In genomic region chr9:109775516-109775915, GRCh38 we compare ENCODE assay signal across 20 cellular contexts. TPM values are rescaled to one million over a fixed set of nuclear protein-coding genes. Genes with fewer than 3 reads are reported as not detected.
DNase-seq lines count a peak whose midpoint lies in the region; ATAC-seq and TF ChIP-seq lines count a peak whose summit lies in the region.
"Had no signal": no experiment of that assay in that cellular context is flagged by ENCODE, and none has a peak within 500 bp of the region (broad histone marks: within the 10 kb centered on the region; RNA-seq: fewer than 3 reads in every experiment).

No MANE protein-coding gene starts in this region.

- peaks cover 35% of the 10 kb centered on the region for H3K4me1 Mint-ChIP-seq in HFFc6 (ENCODE audit: low read depth)
- H3K4me1 Mint-ChIP-seq in activated T-cell treated with anti-CD3 and anti-CD28 coated beads, Interleukin-2, amount 50 U/mL, for 72 hours (ENCODE audit: low read depth), result no peaks in the 10 kb centered on the region
- H3K4me1 Mint-ChIP-seq: stimulated activated effector memory CD8-positive, alpha-beta T cell treated with anti-CD3 and anti-CD28 coated beads, Interleukin-12 subunit alpha, Interleukin-12 subunit beta, amount 100 ng/mL, for 72 hours had no signal

- no peak overlapping the region for H3K27ac Mint-ChIP-seq in HFFc6
- no peak overlapping the region for H3K27ac Mint-ChIP-seq in activated T-cell treated with anti-CD3 and anti-CD28 coated beads, Interleukin-2, amount 50 U/mL, for 72 hours
- H3K27ac Mint-ChIP-seq: activated naive CD8-positive, alpha-beta T cell; natural killer cell treated with Interleukin-12 subunit alpha and Interleukin-12 subunit beta and Interleukin-15 and Interleukin-18, amount 100 ng/mL, for 72 hours; stimulated activated effector memory CD8-positive, alpha-beta T cell treated with anti-CD3 and anti-CD28 coated beads, Interleukin-12 subunit alpha, Interleukin-12 subunit beta, amount 100 ng/mL, for 72 hours had no signal

- H3K4me3 ChIP-seq in astrocyte of the cerebellum (ENCODE audit: low read depth, low read length) (no peak overlapping the region), fibroblast of pulmonary artery (replicated peaks; ENCODE audit: low read depth, low read length) (no peak overlapping the region)
- H3K4me3 ChIP-seq: BLaER1, left lung, spleen had no signal

- DNase-seq in AG08396 (ENCODE audit: low spot score) (peak; percentile 41), HFFc6 (peak; percentile 17), astrocyte of the cerebellum (ENCODE audit: low read depth) (peak; percentile 20), fibroblast of pulmonary artery (ENCODE audit: low read depth) (peak; percentile 41), activated gamma-delta T cell treated with Interleukin-2 at 50 U/mL for 16 hours (no peak), ureter (ENCODE audit: low spot score) (no peak)
- no peak for DNase-seq in activated T-cell treated with anti-CD3 and anti-CD28 coated beads, Interleukin-2, amount 50 U/mL, for 72 hours
- DNase-seq: foreskin melanocyte; left lung; NCI-H1092 treated with DMSO at 0.1 percent for 48 hours; NCI-H2029 treated with DMSO at 0.1 percent for 48 hours; NCI-H2227 treated with DMSO at 0.1 percent for 48 hours; NCI-H82; spleen; stimulated activated CD4-positive, alpha-beta T cell treated with anti-CD3 and anti-CD28 coated beads, Interleukin-2, amount 100 ng/mL, for 48 hours had no signal

- no peaks in the 10 kb centered on the region for H3K9me3 Mint-ChIP-seq in HFFc6
- H3K9me3 Mint-ChIP-seq in activated T-cell treated with anti-CD3 and anti-CD28 coated beads, Interleukin-2, amount 50 U/mL, for 72 hours, result peaks cover 0 to 2% of the 10 kb centered on the region in 2 donors

- no peak for ATAC-seq in HG03378 (IDR thresholded peaks at IDR 0.05; ENCODE audit: unreplicated experiment)
- no peak for ATAC-seq in activated T-cell treated with anti-CD3 and anti-CD28 coated beads, Interleukin-2, amount 50 U/mL, for 72 hours (replicated peaks in 1 of 2)
- ATAC-seq: left lung; natural killer cell treated with Interleukin-12 subunit alpha and Interleukin-12 subunit beta and Interleukin-15 and Interleukin-18, amount 100 ng/mL, for 72 hours; stimulated activated effector memory CD8-positive, alpha-beta T cell treated with anti-CD3 and anti-CD28 coated beads, Interleukin-12 subunit alpha, Interleukin-12 subunit beta, amount 100 ng/mL, for 72 hours had no signal

- in situ Hi-C loops in astrocyte of the cerebellum (cut with HindIII; ENCODE audit: low sequenced_read_pairs), result no loop called here

- H3K4me3 Mint-ChIP-seq in HFFc6, result no peak overlapping the region
- no peak overlapping the region for H3K4me3 Mint-ChIP-seq in activated T-cell treated with anti-CD3 and anti-CD28 coated beads, Interleukin-2, amount 50 U/mL, for 72 hours
- H3K4me3 Mint-ChIP-seq: activated naive CD8-positive, alpha-beta T cell; natural killer cell treated with Interleukin-12 subunit alpha and Interleukin-12 subunit beta and Interleukin-15 and Interleukin-18, amount 100 ng/mL, for 72 hours; stimulated activated effector memory CD8-positive, alpha-beta T cell treated with anti-CD3 and anti-CD28 coated beads, Interleukin-12 subunit alpha, Interleukin-12 subunit beta, amount 100 ng/mL, for 72 hours had no signal

- TF ChIP-seq CTCF in HFFc6 (IDR thresholded peaks at IDR 0.05) (no peak), astrocyte of the cerebellum (IDR thresholded peaks at IDR 0.05; ENCODE audit: low read depth, low read length, missing control alignments) (no peak), fibroblast of pulmonary artery (IDR thresholded peaks at IDR 0.05; ENCODE audit: low read length, missing control alignments) (no peak)

- H3K36me3 Mint-ChIP-seq in HFFc6 (ENCODE audit: low read depth), result no peaks in the 10 kb centered on the region
- no peaks in the 10 kb centered on the region for H3K36me3 Mint-ChIP-seq in activated T-cell treated with anti-CD3 and anti-CD28 coated beads, Interleukin-2, amount 50 U/mL, for 72 hours (ENCODE audit: insufficient read depth in 2 of 2)
- H3K36me3 Mint-ChIP-seq: activated naive CD8-positive, alpha-beta T cell; natural killer cell treated with Interleukin-12 subunit alpha and Interleukin-12 subunit beta and Interleukin-15 and Interleukin-18, amount 100 ng/mL, for 72 hours; stimulated activated effector memory CD8-positive, alpha-beta T cell treated with anti-CD3 and anti-CD28 coated beads, Interleukin-12 subunit alpha, Interleukin-12 subunit beta, amount 100 ng/mL, for 72 hours had no signal

- H3K27me3 Mint-ChIP-seq in HFFc6 (ENCODE audit: insufficient read depth), result peaks cover 3% of the 10 kb centered on the region; the same call in 1 of the 2 replicates
- peaks cover 41% of the 10 kb centered on the region for H3K27me3 Mint-ChIP-seq in activated T-cell treated with anti-CD3 and anti-CD28 coated beads, Interleukin-2, amount 50 U/mL, for 72 hours (ENCODE audit: low read depth)

RNA-seq across cellular contexts. Expression of gene PALM2AKAP2, which starts 4.5 kb away (rescaled TPM):
- 10 to 100 TPM; 20.1 to 35.1 (median 22.7) TPM for total RNA-seq in HFFc6 (2021; fragmentation: NEBNext Ultra II Directional; extraction: Animal tissue kit (Norgen Biotek cat#: 25700))
- under 1 TPM; 0.05 to 0.30 TPM for total RNA-seq in activated T-cell treated with anti-CD3 and anti-CD28 coated beads, Interleukin-2, amount 50 U/mL, for 72 hours
- 7.8 TPM for total RNA-seq in ureter
- total RNA-seq: natural killer cell treated with Interleukin-12 subunit alpha and Interleukin-12 subunit beta and Interleukin-15 and Interleukin-18, amount 100 ng/mL, for 72 hours had no signal

Comparison
In these comparisons a context has a peak if more than half of its experiments do, and no peak if none do; other contexts are left out.
1. DNase-seq: peak in AG08396 (single experiment), HFFc6 (single experiment), astrocyte of the cerebellum (single experiment) and fibroblast of pulmonary artery (single experiment); none in activated gamma-delta T cell treated with Interleukin-2 at 50 U/mL for 16 hours (single experiment), activated T-cell treated with anti-CD3 and anti-CD28 coated beads, Interleukin-2, amount 50 U/mL, for 72 hours (0 of 2) and ureter (single experiment).